ENCODE assay signal across 8 cellular contexts in the genomic region with DNA sequence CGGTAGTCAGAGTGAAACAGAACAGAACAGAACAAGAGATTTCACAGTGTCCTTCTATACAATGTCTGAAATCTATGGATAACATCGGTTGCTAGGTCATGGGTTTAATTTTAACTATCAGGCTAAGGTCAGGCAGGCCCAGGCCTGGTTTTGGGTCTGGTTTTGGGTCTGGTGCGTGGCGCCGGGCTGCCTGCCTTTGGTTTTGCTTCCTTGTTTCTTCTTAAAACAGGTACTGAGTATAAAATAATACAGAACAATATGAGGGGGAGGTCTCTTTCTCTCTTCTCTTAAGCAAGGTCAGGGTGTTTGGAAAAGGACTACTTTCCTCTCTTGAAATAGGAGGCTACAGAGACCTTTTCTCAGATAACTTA. TPM values are rescaled to one million over a fixed set of nuclear protein-coding genes. Genes with fewer than 3 reads are reported as not detected.
DNase-seq lines count a peak whose midpoint lies in the region; ATAC-seq, FAIRE-seq and TF ChIP-seq lines count a peak whose summit lies in the region.

No MANE protein-coding gene starts in this region.

- H3K27ac ChIP-seq in pancreas, result no peak overlapping the region

- peak overlapping the region; percentile 92 for H3K4me3 ChIP-seq in Caco-2 (ENCODE audit: low read depth, low read length)
- H3K4me3 ChIP-seq in Loucy (ENCODE audit: low read length, poor library complexity, severe bottlenecking), result peak overlapping the region; percentile 84
- peak overlapping the region; percentile 89 for H3K4me3 ChIP-seq in endocrine pancreas (ENCODE audit: control insufficient read depth, insufficient read depth, low read length)
- peak overlapping the region in 3 of 4 donors; percentile 91 to 98 (median 95) for H3K4me3 ChIP-seq in pancreas

- BruUV-seq in Caco-2 (replicated peaks; lab: Mats Ljungman, UMichigan), result no TSS peak

- H3K9me3 ChIP-seq in Caco-2, result no peaks in the 10 kb centered on the region
- H3K9me3 ChIP-seq in Loucy (ENCODE audit: insufficient read depth, low read depth, low read length), result no peaks in the 10 kb centered on the region
- no peaks in the 10 kb centered on the region for H3K9me3 ChIP-seq in endocrine pancreas (ENCODE audit: control insufficient read depth, low read length)
- no peaks in the 10 kb centered on the region for H3K9me3 ChIP-seq in pancreas

- peaks cover 63% of the 10 kb centered on the region for H3K79me2 ChIP-seq in Loucy (ENCODE audit: insufficient read depth, low read length)

- H4K20me1 ChIP-seq in Loucy (ENCODE audit: insufficient read depth, low read length, poor library complexity, severe bottlenecking), result peaks cover 44% of the 10 kb centered on the region

- peaks cover 24% of the 10 kb centered on the region for H3K4me1 Mint-ChIP-seq in Caco-2 (ENCODE audit: low read depth, unreplicated experiment)

- H3K9ac ChIP-seq in Loucy (ENCODE audit: low read depth, low read length, poor library complexity, severe bottlenecking) (peak overlapping the region; percentile 100), endocrine pancreas (ENCODE audit: control insufficient read depth, insufficient read depth, low read length) (peak overlapping the region; percentile 97)

- CTCF ChIA-PET in Caco-2 (lab: Charles Lee), result interaction anchor here (1.0 kb wide), 1 partner anchor 16 kb away, joined by 3 read pairs; the partner anchor contains the start of gene ISG20

- peaks cover 42% of the 10 kb centered on the region for H3K36me3 Mint-ChIP-seq in Caco-2 (ENCODE audit: insufficient read depth, unreplicated experiment)

- no peaks in the 10 kb centered on the region for H3K27me3 Mint-ChIP-seq in Caco-2 (ENCODE audit: insufficient read depth, unreplicated experiment)

- no peaks in the 10 kb centered on the region for H3K9me2 ChIP-seq in Loucy (replicated peaks; ENCODE audit: low read depth, low read length)

- FAIRE-seq in pancreas (lab: Jason Lieb, UNC), result no peak

- TF ChIP-seq CTCF in Caco-2 (IDR thresholded peaks at IDR 0.05; ENCODE audit: insufficient read depth in 1 of 2, low read depth in 1 of 2, low read length in 1 of 2, severe bottlenecking in 1 of 2, unreplicated experiment in 1 of 2), result no peak
- no peak for TF ChIP-seq CTCF in Loucy (conservative IDR thresholded peaks at IDR 0.05; ENCODE audit: low read length)
- no peak for TF ChIP-seq CTCF in pancreas (IDR thresholded peaks at IDR 0.05)
- TF ChIP-seq CTCF in GM20000 (IDR thresholded peaks at IDR 0.05; ENCODE audit: extremely low read depth, missing control alignments), result no peak

- POLR2A ChIA-PET in Caco-2 (lab: Charles Lee), result interaction anchor here (2.0 kb wide), 1 partner anchor 16 kb away, joined by 14 read pairs; the partner anchor contains the start of gene ISG20

- H3K27me3 ChIP-seq in Caco-2 (replicated peaks; ENCODE audit: control insufficient read depth, insufficient read depth, low read length) (no peaks in the 10 kb centered on the region), Loucy (ENCODE audit: insufficient read depth, low read length, poor library complexity, severe bottlenecking) (peaks cover 7% of the 10 kb centered on the region), endocrine pancreas (ENCODE audit: control insufficient read depth, insufficient read depth, low read length) (no peaks in the 10 kb centered on the region), pancreas (no peaks in the 10 kb centered on the region)

- H3K9me3 Mint-ChIP-seq in Caco-2 (ENCODE audit: unreplicated experiment), result no peaks in the 10 kb centered on the region

- no peaks in the 10 kb centered on the region; the same call in 1 of the 2 replicates for H3K36me3 ChIP-seq in Caco-2 (ENCODE audit: control insufficient read depth, insufficient read depth, low read length)
- peaks cover 12% of the 10 kb centered on the region; the same call in 1 of the 2 replicates for H3K36me3 ChIP-seq in Loucy (ENCODE audit: insufficient read depth, low read length)
- H3K36me3 ChIP-seq in endocrine pancreas (ENCODE audit: control insufficient read depth, insufficient read depth, low read length), result peaks cover 3% of the 10 kb centered on the region
- H3K36me3 ChIP-seq in pancreas, result peaks cover 0 to 17% (median 12%) of the 10 kb centered on the region in 3 donors

- H3K4me1 ChIP-seq in Caco-2 (peaks cover 7% of the 10 kb centered on the region; the same call in 1 of the 2 replicates), Loucy (ENCODE audit: insufficient read depth, low read length, poor library complexity, severe bottlenecking) (peaks cover 40% of the 10 kb centered on the region), endocrine pancreas (ENCODE audit: control insufficient read depth, insufficient read depth, low read length) (peaks cover 8% of the 10 kb centered on the region), pancreas (peaks cover 27 to 30% (median 27%) of the 10 kb centered on the region in 3 donors)

- ATAC-seq in pancreas (no peak), GM18861 (IDR thresholded peaks at IDR 0.05; ENCODE audit: unreplicated experiment) (no peak)

- TF ChIP-seq POLR2A in erythroblast (IDR thresholded peaks at IDR 0.05; ENCODE audit: low read length), result no peak

- WGBS in pancreas, 2 donors, result 23 to 42% methylated on average over 5 of the region's 5 CpGs

- intact Hi-C loops in Caco-2 (cut with micrococcal nuclease; ENCODE audit: unreplicated experiment) (no loop called here), pancreas (cut with DNase I) (no loop called here)

- DNase-seq in Caco-2 (no peak), pancreas (no peak), T-helper 9 cell (no peak), GM20000 (ENCODE audit: low spot score) (no peak), erythroblast (lab: John Stamatoyannopoulos, UW) (no peak)

- H3K4me2 ChIP-seq in Loucy (ENCODE audit: low read depth, low read length, poor library complexity, severe bottlenecking), result peak overlapping the region; percentile 93

- H3K4me3 Mint-ChIP-seq in Caco-2 (ENCODE audit: unreplicated experiment), result peak overlapping the region; percentile 91

- no peak overlapping the region for H2AFZ ChIP-seq in Loucy (ENCODE audit: low read length)

- H3K27ac Mint-ChIP-seq in Caco-2 (ENCODE audit: unreplicated experiment), result peak overlapping the region; percentile 89

- no peaks in the 10 kb centered on the region for H3F3A ChIP-seq in Loucy (ENCODE audit: low read depth)

RNA-seq across cellular contexts. Expression of gene AEN, which starts 1.4 kb away (rescaled TPM):
- total RNA-seq in Caco-2 (2022) (28.7 and 33.2 TPM in 2 replicates), pancreas (10 to 100 TPM; 10.8 to 26.8 (median 20.2) TPM)
- 10 to 100 TPM in 1 of 2 donors, 1 to 10 TPM in 1; 8.9 to 12.8 TPM for polyA plus RNA-seq in pancreas

RNA-seq across cellular contexts. Expression of gene ISG20, which starts 16.2 kb away (rescaled TPM):
- total RNA-seq in Caco-2 (2022), result 6.4 and 7.7 TPM in 2 replicates
- 10 to 100 TPM in 1 of 6 donors, 1 to 10 TPM in 5; 3.0 to 14.2 (median 5.7) TPM for total RNA-seq in pancreas
- 10 to 100 TPM in 1 of 2 donors, 1 to 10 TPM in 1; 8.4 to 11.0 TPM for polyA plus RNA-seq in pancreas
